ENCODE assay signal across 21 cellular contexts in genomic region chr21:37827878-37828277, GRCh38.
"Had no signal": no experiment of that assay in that cellular context is flagged by ENCODE, and none has a peak within 500 bp of the region (broad histone marks: within the 10 kb centered on the region; RNA-seq: fewer than 3 reads in every experiment).

No MANE protein-coding gene starts in this region.

- H3K4me3 ChIP-seq: left lung, psoas muscle, smooth muscle cell, tibial artery had no signal

- DNase-seq: activated B cell treated with CpG ODN at 0.5 μM for 24 hours; activated CD4-positive, alpha-beta memory T cell treated with anti-CD3 and anti-CD28 coated beads for 36 hours; activated CD4-positive, alpha-beta T cell treated with anti-CD3 and anti-CD28 coated beads for 4 hours; activated gamma-delta T cell treated with Interleukin-2 at 50 U/mL for 16 hours; activated naive CD8-positive, alpha-beta T cell treated with anti-CD3 and anti-CD28 coated beads for 36 hours; activated T-cell treated with anti-CD3 and anti-CD28 coated beads for 4 hours; amniotic stem cell; foreskin keratinocyte; hypothalamus; mammary epithelial cell; midbrain; psoas muscle; right cardiac atrium; stimulated activated CD4-positive, alpha-beta T cell treated with anti-CD3 and anti-CD28 coated beads, Interleukin-4, amount 100 ng/mL, for 4 hours; stimulated activated naive B cell treated with anti-CD40 and anti-IgM and Interleukin-4, amounts not matched to agents 10 μg/mL and 1 μg/mL and 100 μg/mL, for 72 hours; T-cell; tibial artery had no signal

- H3K4me2 ChIP-seq: smooth muscle cell had no signal

- H3K27ac ChIP-seq: foreskin keratinocyte, left lung, psoas muscle, tibial artery had no signal

- H3K4me1 ChIP-seq: foreskin keratinocyte, psoas muscle had no signal

- H3K27me3 ChIP-seq: foreskin keratinocyte had no signal

- ATAC-seq: foreskin keratinocyte; left lung; psoas muscle; right cardiac atrium; stimulated activated naive B cell treated with anti-CD40 and anti-IgM and Interleukin-4, amounts not matched to agents 10 μg/mL and 1 μg/mL and 100 μg/mL, for 72 hours; T-cell had no signal

- H3K36me3 ChIP-seq: left lung, tibial artery had no signal

- FAIRE-seq: keratinocyte, urothelium cell line had no signal

- H3K9me3 ChIP-seq: left lung, psoas muscle, tibial artery had no signal
